Comparison of ENCODE assay signal across 1 cellular context in genomic region chr20:32227744-32228688, GRCh38.
TF ChIP-seq lines count a peak whose summit lies in the region.

No MANE protein-coding gene starts in this region.

TF ChIP-seq in HEK293, 187 proteins besides CTCF, POLR2A, EP300 and RAD21 (continued from another document and continues in another):
- TF ChIP-seq ZNF558 (tag by site-specific recombination; IDR thresholded peaks at IDR 0.05) (no peak), SP7 (tag by site-specific recombination; IDR thresholded peaks at IDR 0.05) (peak; percentile 43; the same call in 1 of the 2 replicates), ZNF146 (tag by site-specific recombination; IDR thresholded peaks at IDR 0.05) (no peak), HOXC10 (CRISPR knock-in tag; IDR thresholded peaks at IDR 0.05) (no peak), GFI1B (tag by site-specific recombination; IDR thresholded peaks at IDR 0.05) (no peak), ZNF571 (tag by site-specific recombination; IDR thresholded peaks at IDR 0.05) (no peak), ZNF792 (tag by site-specific recombination; IDR thresholded peaks at IDR 0.05) (no peak), ZNF239 (tag by site-specific recombination; IDR thresholded peaks at IDR 0.05) (no peak), ZNF596 (tag by site-specific recombination; IDR thresholded peaks at IDR 0.05) (no peak), ZNF184 (tag by site-specific recombination; IDR thresholded peaks at IDR 0.05) (no peak), ZBTB20 (tag by site-specific recombination; IDR thresholded peaks at IDR 0.05) (peak; percentile 83), SCRT1 (tag by site-specific recombination; IDR thresholded peaks at IDR 0.05; ENCODE audit: borderline replicate concordance) (peak; percentile 82), ZNF23 (tag by site-specific recombination; IDR thresholded peaks at IDR 0.05; ENCODE audit: borderline replicate concordance) (no peak), ZNF350 (tag by site-specific recombination; IDR thresholded peaks at IDR 0.05) (no peak), ZNF416 (tag by site-specific recombination; IDR thresholded peaks at IDR 0.05) (no peak), ZNF510 (tag by site-specific recombination; IDR thresholded peaks at IDR 0.05; ENCODE audit: insufficient replicate concordance) (no peak), ZNF776 (tag by site-specific recombination; IDR thresholded peaks at IDR 0.05; ENCODE audit: borderline replicate concordance) (no peak), BCL11B (tag by site-specific recombination; IDR thresholded peaks at IDR 0.05; ENCODE audit: low read depth) (no peak), KLF16 (tag by site-specific recombination; IDR thresholded peaks at IDR 0.05) (no peak), ZBTB48 (tag by site-specific recombination; IDR thresholded peaks at IDR 0.05) (peak; percentile 34; the same call in 1 of the 2 replicates), ZNF112 (tag by site-specific recombination; IDR thresholded peaks at IDR 0.05) (no peak), ZBTB1 (tag by site-specific recombination; IDR thresholded peaks at IDR 0.05) (no peak), ZNF324 (tag by site-specific recombination; IDR thresholded peaks at IDR 0.05) (no peak), ZNF138 (tag by site-specific recombination; IDR thresholded peaks at IDR 0.05; ENCODE audit: borderline replicate concordance) (no peak), ZNF654 (tag by site-specific recombination; IDR thresholded peaks at IDR 0.05; ENCODE audit: low read depth) (no peak), KLF1 (tag by site-specific recombination; IDR thresholded peaks at IDR 0.05) (peak; percentile 64), ZNF37A (tag by site-specific recombination; IDR thresholded peaks at IDR 0.05) (no peak), YY2 (tag by site-specific recombination; IDR thresholded peaks at IDR 0.05) (no peak), ZNF362 (tag by site-specific recombination; IDR thresholded peaks at IDR 0.05) (no peak)
- TF ChIP-seq, protein P1, sequence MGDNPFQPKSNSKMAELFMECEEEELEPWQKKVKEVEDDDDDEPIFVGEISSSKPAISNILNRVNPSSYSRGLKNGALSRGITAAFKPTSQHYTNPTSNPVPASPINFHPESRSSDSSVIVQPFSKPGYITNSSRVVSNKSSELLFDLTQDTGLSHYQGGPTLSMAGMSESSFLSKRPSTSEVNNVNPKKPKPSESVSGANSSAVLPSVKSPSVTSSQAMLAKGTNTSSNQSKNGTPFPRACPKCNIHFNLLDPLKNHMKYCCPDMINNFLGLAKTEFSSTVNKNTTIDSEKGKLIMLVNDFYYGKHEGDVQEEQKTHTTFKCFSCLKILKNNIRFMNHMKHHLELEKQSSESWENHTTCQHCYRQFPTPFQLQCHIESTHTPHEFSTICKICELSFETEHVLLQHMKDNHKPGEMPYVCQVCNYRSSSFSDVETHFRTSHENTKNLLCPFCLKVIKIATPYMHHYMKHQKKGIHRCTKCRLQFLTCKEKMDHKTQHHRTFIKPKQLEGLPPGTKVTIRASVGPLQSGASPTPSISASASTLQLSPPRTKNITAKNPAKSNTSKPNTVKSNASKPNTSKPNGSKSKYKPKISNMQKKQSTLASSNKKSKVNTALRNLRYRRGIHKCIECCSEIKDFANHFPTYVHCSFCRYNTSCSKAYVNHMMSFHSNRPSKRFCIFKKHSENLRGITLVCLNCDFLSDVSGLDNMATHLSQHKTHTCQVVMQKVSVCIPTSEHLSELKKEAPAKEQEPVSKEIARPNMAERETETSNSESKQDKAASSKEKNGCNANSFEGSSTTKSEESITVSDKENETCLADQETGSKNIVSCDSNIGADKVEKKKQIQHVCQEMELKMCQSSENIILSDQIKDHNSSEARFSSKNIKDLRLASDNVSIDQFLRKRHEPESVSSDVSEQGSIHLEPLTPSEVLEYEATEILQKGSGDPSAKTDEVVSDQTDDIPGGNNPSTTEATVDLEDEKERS (tag by site-specific recombination; IDR thresholded peaks at IDR 0.05) = no peak
- TF ChIP-seq, protein P2, sequence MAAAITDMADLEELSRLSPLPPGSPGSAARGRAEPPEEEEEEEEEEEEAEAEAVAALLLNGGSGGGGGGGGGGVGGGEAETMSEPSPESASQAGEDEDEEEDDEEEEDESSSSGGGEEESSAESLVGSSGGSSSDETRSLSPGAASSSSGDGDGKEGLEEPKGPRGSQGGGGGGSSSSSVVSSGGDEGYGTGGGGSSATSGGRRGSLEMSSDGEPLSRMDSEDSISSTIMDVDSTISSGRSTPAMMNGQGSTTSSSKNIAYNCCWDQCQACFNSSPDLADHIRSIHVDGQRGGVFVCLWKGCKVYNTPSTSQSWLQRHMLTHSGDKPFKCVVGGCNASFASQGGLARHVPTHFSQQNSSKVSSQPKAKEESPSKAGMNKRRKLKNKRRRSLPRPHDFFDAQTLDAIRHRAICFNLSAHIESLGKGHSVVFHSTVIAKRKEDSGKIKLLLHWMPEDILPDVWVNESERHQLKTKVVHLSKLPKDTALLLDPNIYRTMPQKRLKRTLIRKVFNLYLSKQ (tag by site-specific recombination; IDR thresholded peaks at IDR 0.05; ENCODE audit: borderline replicate concordance) = no peak
- TF ChIP-seq, protein P3, sequence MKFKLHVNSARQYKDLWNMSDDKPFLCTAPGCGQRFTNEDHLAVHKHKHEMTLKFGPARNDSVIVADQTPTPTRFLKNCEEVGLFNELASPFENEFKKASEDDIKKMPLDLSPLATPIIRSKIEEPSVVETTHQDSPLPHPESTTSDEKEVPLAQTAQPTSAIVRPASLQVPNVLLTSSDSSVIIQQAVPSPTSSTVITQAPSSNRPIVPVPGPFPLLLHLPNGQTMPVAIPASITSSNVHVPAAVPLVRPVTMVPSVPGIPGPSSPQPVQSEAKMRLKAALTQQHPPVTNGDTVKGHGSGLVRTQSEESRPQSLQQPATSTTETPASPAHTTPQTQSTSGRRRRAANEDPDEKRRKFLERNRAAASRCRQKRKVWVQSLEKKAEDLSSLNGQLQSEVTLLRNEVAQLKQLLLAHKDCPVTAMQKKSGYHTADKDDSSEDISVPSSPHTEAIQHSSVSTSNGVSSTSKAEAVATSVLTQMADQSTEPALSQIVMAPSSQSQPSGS (tag by site-specific recombination; IDR thresholded peaks at IDR 0.05; ENCODE audit: low read depth) = no peak
- TF ChIP-seq, protein P4, sequence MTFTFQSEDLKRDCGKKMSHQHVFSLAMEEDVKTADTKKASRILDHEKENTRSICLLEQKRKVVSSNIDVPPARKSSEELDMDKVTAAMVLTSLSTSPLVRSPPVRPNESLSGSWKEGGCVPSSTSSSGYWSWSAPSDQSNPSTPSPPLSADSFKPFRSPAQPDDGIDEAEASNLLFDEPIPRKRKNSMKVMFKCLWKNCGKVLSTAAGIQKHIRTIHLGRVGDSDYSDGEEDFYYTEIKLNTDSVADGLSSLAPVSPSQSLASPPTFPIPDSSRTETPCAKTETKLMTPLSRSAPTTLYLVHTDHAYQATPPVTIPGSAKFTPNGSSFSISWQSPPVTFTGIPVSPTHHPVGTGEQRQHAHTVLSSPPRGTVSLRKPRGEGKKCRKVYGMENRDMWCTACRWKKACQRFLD (tag by site-specific recombination; IDR thresholded peaks at IDR 0.05) = no peak
- TF ChIP-seq, protein P5, sequence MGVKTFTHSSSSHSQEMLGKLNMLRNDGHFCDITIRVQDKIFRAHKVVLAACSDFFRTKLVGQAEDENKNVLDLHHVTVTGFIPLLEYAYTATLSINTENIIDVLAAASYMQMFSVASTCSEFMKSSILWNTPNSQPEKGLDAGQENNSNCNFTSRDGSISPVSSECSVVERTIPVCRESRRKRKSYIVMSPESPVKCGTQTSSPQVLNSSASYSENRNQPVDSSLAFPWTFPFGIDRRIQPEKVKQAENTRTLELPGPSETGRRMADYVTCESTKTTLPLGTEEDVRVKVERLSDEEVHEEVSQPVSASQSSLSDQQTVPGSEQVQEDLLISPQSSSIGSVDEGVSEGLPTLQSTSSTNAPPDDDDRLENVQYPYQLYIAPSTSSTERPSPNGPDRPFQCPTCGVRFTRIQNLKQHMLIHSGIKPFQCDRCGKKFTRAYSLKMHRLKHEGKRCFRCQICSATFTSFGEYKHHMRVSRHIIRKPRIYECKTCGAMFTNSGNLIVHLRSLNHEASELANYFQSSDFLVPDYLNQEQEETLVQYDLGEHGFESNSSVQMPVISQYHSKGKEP (tag by site-specific recombination; IDR thresholded peaks at IDR 0.05) = peak; percentile 80
- TF ChIP-seq, protein P6, sequence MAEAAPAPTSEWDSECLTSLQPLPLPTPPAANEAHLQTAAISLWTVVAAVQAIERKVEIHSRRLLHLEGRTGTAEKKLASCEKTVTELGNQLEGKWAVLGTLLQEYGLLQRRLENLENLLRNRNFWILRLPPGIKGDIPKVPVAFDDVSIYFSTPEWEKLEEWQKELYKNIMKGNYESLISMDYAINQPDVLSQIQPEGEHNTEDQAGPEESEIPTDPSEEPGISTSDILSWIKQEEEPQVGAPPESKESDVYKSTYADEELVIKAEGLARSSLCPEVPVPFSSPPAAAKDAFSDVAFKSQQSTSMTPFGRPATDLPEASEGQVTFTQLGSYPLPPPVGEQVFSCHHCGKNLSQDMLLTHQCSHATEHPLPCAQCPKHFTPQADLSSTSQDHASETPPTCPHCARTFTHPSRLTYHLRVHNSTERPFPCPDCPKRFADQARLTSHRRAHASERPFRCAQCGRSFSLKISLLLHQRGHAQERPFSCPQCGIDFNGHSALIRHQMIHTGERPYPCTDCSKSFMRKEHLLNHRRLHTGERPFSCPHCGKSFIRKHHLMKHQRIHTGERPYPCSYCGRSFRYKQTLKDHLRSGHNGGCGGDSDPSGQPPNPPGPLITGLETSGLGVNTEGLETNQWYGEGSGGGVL (tag by site-specific recombination; IDR thresholded peaks at IDR 0.05) = peak; percentile 63
- TF ChIP-seq, protein P7, sequence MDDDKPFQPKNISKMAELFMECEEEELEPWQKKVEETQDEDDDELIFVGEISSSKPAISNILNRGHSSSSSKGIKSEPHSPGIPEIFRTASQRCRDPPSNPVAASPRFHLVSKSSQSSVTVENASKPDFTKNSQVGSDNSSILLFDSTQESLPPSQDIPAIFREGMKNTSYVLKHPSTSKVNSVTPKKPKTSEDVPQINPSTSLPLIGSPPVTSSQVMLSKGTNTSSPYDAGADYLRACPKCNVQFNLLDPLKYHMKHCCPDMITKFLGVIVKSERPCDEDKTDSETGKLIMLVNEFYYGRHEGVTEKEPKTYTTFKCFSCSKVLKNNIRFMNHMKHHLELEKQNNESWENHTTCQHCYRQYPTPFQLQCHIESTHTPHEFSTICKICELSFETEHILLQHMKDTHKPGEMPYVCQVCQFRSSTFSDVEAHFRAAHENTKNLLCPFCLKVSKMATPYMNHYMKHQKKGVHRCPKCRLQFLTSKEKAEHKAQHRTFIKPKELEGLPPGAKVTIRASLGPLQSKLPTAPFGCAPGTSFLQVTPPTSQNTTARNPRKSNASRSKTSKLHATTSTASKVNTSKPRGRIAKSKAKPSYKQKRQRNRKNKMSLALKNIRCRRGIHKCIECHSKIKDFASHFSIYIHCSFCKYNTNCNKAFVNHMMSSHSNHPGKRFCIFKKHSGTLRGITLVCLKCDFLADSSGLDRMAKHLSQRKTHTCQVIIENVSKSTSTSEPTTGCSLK (tag by site-specific recombination; IDR thresholded peaks at IDR 0.05) = no peak
- TF ChIP-seq, protein P8, sequence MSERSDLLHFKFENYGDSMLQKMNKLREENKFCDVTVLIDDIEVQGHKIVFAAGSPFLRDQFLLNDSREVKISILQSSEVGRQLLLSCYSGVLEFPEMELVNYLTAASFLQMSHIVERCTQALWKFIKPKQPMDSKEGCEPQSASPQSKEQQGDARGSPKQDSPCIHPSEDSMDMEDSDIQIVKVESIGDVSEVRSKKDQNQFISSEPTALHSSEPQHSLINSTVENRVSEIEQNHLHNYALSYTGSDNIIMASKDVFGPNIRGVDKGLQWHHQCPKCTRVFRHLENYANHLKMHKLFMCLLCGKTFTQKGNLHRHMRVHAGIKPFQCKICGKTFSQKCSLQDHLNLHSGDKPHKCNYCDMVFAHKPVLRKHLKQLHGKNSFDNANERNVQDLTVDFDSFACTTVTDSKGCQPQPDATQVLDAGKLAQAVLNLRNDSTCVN (tag by site-specific recombination; optimal IDR thresholded peaks at IDR 0.05) = no peak
- TF ChIP-seq, protein P9, sequence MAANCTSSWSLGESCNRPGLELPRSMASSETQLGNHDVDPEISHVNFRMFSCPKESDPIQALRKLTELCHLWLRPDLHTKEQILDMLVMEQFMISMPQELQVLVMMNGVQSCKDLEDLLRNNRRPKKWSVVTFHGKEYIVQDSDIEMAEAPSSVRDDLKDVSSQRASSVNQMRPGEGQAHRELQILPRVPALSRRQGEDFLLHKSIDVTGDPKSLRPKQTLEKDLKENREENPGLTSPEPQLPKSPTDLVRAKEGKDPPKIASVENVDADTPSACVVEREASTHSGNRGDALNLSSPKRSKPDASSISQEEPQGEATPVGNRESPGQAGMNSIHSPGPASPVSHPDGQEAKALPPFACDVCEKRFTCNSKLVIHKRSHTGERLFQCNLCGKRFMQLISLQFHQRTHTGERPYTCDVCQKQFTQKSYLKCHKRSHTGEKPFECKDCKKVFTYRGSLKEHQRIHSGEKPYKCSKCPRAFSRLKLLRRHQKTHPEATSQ (tag by site-specific recombination; IDR thresholded peaks at IDR 0.05) = no peak
- TF ChIP-seq, protein P10, sequence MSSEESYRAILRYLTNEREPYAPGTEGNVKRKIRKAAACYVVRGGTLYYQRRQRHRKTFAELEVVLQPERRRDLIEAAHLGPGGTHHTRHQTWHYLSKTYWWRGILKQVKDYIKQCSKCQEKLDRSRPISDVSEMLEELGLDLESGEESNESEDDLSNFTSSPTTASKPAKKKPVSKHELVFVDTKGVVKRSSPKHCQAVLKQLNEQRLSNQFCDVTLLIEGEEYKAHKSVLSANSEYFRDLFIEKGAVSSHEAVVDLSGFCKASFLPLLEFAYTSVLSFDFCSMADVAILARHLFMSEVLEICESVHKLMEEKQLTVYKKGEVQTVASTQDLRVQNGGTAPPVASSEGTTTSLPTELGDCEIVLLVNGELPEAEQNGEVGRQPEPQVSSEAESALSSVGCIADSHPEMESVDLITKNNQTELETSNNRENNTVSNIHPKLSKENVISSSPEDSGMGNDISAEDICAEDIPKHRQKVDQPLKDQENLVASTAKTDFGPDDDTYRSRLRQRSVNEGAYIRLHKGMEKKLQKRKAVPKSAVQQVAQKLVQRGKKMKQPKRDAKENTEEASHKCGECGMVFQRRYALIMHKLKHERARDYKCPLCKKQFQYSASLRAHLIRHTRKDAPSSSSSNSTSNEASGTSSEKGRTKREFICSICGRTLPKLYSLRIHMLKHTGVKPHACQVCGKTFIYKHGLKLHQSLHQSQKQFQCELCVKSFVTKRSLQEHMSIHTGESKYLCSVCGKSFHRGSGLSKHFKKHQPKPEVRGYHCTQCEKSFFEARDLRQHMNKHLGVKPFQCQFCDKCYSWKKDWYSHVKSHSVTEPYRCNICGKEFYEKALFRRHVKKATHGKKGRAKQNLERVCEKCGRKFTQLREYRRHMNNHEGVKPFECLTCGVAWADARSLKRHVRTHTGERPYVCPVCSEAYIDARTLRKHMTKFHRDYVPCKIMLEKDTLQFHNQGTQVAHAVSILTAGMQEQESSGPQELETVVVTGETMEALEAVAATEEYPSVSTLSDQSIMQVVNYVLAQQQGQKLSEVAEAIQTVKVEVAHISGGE (tag by site-specific recombination; conservative IDR thresholded peaks at IDR 0.05; ENCODE audit: low read depth) = 0 out of 2 replicates have a peak, but pooled peaks have one; percentile 39
